In genomic region chr2:46982356-46983064, GRCh38 we compare ENCODE assay signal across 10 cellular contexts. TPM values are rescaled to one million over a fixed set of nuclear protein-coding genes. Genes with fewer than 3 reads are reported as not detected.
DNase-seq lines count a peak whose midpoint lies in the region; ATAC-seq and TF ChIP-seq lines count a peak whose summit lies in the region.
"Had no signal": no experiment of that assay in that cellular context is flagged by ENCODE, and none has a peak within 500 bp of the region (broad histone marks: within the 10 kb centered on the region; RNA-seq: fewer than 3 reads in every experiment).

No MANE protein-coding gene starts in this region.

- peak overlapping the region; percentile 84 for H3K4me2 ChIP-seq in MM.1S (ENCODE audit: low read depth, low read length)

- no peaks in the 10 kb centered on the region for H3K9me3 ChIP-seq in MM.1S (replicated peaks; ENCODE audit: insufficient read depth, low read length)

- no peak for TF ChIP-seq CTCF in MM.1S (IDR thresholded peaks at IDR 0.05; ENCODE audit: low read length)
- no peak for TF ChIP-seq CTCF in chondrocyte (IDR thresholded peaks at IDR 0.05)
- no peak for TF ChIP-seq CTCF in GM20000 (IDR thresholded peaks at IDR 0.05; ENCODE audit: extremely low read depth, missing control alignments)

- H3F3A ChIP-seq in MM.1S (ENCODE audit: insufficient read depth, low read length) = peaks cover 71% of the 10 kb centered on the region

- H3K4me1 Mint-ChIP-seq in activated CD4-positive, alpha-beta T cell treated with anti-CD3 and anti-CD28 coated beads for 36 hours = peaks cover 90% of the 10 kb centered on the region
- peaks cover 46% of the 10 kb centered on the region for H3K4me1 Mint-ChIP-seq in chondrocyte (ENCODE audit: low read depth)

- no peak overlapping the region for H2AFZ ChIP-seq in MM.1S (ENCODE audit: low read length)

- no peaks in the 10 kb centered on the region for H3K27me3 Mint-ChIP-seq in activated CD4-positive, alpha-beta T cell treated with anti-CD3 and anti-CD28 coated beads for 36 hours
- no peaks in the 10 kb centered on the region for H3K27me3 Mint-ChIP-seq in chondrocyte (ENCODE audit: low read depth)

- H3K27ac ChIP-seq in MM.1S (ENCODE audit: low read length) = peak overlapping the region; percentile 99

- H3K27me3 ChIP-seq in MM.1S (replicated peaks; ENCODE audit: insufficient read depth, low read length) = no peaks in the 10 kb centered on the region

- POLR2A ChIA-PET in activated CD4-positive, alpha-beta T cell treated with anti-CD3 and anti-CD28 coated beads for 36 hours (lab: Charles Lee) = interaction anchor here (0.7 to 1.1 kb wide), 2 partner anchors 39 to 433 kb away, joined by 5 to 7 read pairs; no protein-coding TSS in a partner anchor

- H3K36me3 ChIP-seq in MM.1S (replicated peaks; ENCODE audit: insufficient read depth, low read length) = peaks cover 3% of the 10 kb centered on the region; the same call in 1 of the 2 replicates

- CTCF ChIA-PET in activated CD4-positive, alpha-beta T cell treated with anti-CD3 and anti-CD28 coated beads for 36 hours (lab: Charles Lee) = interaction anchor here (0.6 to 5.2 kb wide), 7 partner anchors 39 to 353 kb away, joined by 3 to 17 read pairs (median 5); no protein-coding TSS in a partner anchor

- no peaks in the 10 kb centered on the region for H3K9me3 Mint-ChIP-seq in activated CD4-positive, alpha-beta T cell treated with anti-CD3 and anti-CD28 coated beads for 36 hours (ENCODE audit: low read depth)
- H3K9me3 Mint-ChIP-seq in chondrocyte (ENCODE audit: low read depth) = no peaks in the 10 kb centered on the region

- H3K36me3 Mint-ChIP-seq in activated CD4-positive, alpha-beta T cell treated with anti-CD3 and anti-CD28 coated beads for 36 hours (ENCODE audit: low read depth) = peaks cover 41% of the 10 kb centered on the region
- H3K36me3 Mint-ChIP-seq in chondrocyte (ENCODE audit: low read depth) = peaks cover 13% of the 10 kb centered on the region

- DNase-seq in activated CD4-positive, alpha-beta T cell treated with anti-CD3 and anti-CD28 coated beads for 36 hours = peak; percentile 70
- no peak for DNase-seq in activated CD4-positive, alpha-beta T cell treated with anti-CD3 and anti-CD28 coated beads for 4 hours
- DNase-seq in MM.1S = peak; percentile 80
- DNase-seq in chondrocyte (ENCODE audit: low spot score) = no peak
- DNase-seq in stimulated activated naive CD8-positive, alpha-beta T cell treated with anti-CD3 and anti-CD28 coated beads, Interleukin-15, Interleukin-2, amounts not matched to agents 100 U/mL and 50 U/mL, for 24 hours = no peak
- DNase-seq in GM20000 (ENCODE audit: low spot score) = no peak
- DNase-seq: cortex of kidney, NCI-H1417 treated with DMSO at 0.1 percent for 48 hours had no signal

- H3K4me1 ChIP-seq in MM.1S (ENCODE audit: low read length) = peaks cover 80% of the 10 kb centered on the region

- no peaks in the 10 kb centered on the region for H3K9me2 ChIP-seq in MM.1S (replicated peaks; ENCODE audit: insufficient read depth, low read length)

- ATAC-seq in activated CD4-positive, alpha-beta T cell treated with anti-CD3 and anti-CD28 coated beads for 36 hours = peak; percentile 54
- ATAC-seq in stimulated activated naive CD8-positive, alpha-beta T cell treated with anti-CD3 and anti-CD28 coated beads, Interleukin-15, Interleukin-2, amounts not matched to agents 100 U/mL and 50 U/mL, for 24 hours = peak; percentile 25
- ATAC-seq in GM18519 (IDR thresholded peaks at IDR 0.05; ENCODE audit: low FRiP score, unreplicated experiment) (no peak), GM18870 (IDR thresholded peaks at IDR 0.05; ENCODE audit: unreplicated experiment) (no peak)

- intact Hi-C loops in activated CD4-positive, alpha-beta T cell treated with anti-CD3 and anti-CD28 coated beads for 36 hours (cut with DNase I, micrococcal nuclease) = no loop called here

- peak overlapping the region; percentile 26; the same call in 1 of the 2 replicates for H3K4me3 ChIP-seq in MM.1S (ENCODE audit: low read length)

- peak overlapping the region; percentile 71 for H3K9ac ChIP-seq in MM.1S (ENCODE audit: low read length)

- H4K20me1 ChIP-seq in MM.1S (ENCODE audit: insufficient read depth, low read length) = no peaks in the 10 kb centered on the region

- H3K79me2 ChIP-seq in MM.1S (ENCODE audit: low read length) = peaks cover 75% of the 10 kb centered on the region

- H3K4me3 Mint-ChIP-seq in activated CD4-positive, alpha-beta T cell treated with anti-CD3 and anti-CD28 coated beads for 36 hours = no peak overlapping the region
- no peak overlapping the region for H3K4me3 Mint-ChIP-seq in chondrocyte (ENCODE audit: unreplicated experiment)

- peak overlapping the region; percentile 78 for H3K27ac Mint-ChIP-seq in activated CD4-positive, alpha-beta T cell treated with anti-CD3 and anti-CD28 coated beads for 36 hours
- peak overlapping the region; percentile 51 for H3K27ac Mint-ChIP-seq in chondrocyte (ENCODE audit: unreplicated experiment)

RNA-seq across cellular contexts. Expression of gene TTC7A, which starts 41.5 kb away (rescaled TPM):
- total RNA-seq in activated CD4-positive, alpha-beta T cell treated with anti-CD3 and anti-CD28 coated beads for 36 hours = 10 to 100 TPM; 46.5 to 50.1 TPM
- total RNA-seq in chondrocyte = 17.0 to 29.8 TPM (median 19.5 TPM) in 3 replicates

Comparison
In these comparisons a context has a peak if more than half of its experiments do, and no peak if none do; other contexts are left out.
1. DNase-seq: peak in activated CD4-positive, alpha-beta T cell treated with anti-CD3 and anti-CD28 coated beads for 36 hours (single experiment) and MM.1S (single experiment); none in activated CD4-positive, alpha-beta T cell treated with anti-CD3 and anti-CD28 coated beads for 4 hours (0 of 2), chondrocyte (single experiment), stimulated activated naive CD8-positive, alpha-beta T cell treated with anti-CD3 and anti-CD28 coated beads, Interleukin-15, Interleukin-2, amounts not matched to agents 100 U/mL and 50 U/mL, for 24 hours (single experiment) and GM20000 (single experiment).
2. ATAC-seq: peak in activated CD4-positive, alpha-beta T cell treated with anti-CD3 and anti-CD28 coated beads for 36 hours (single experiment) and stimulated activated naive CD8-positive, alpha-beta T cell treated with anti-CD3 and anti-CD28 coated beads, Interleukin-15, Interleukin-2, amounts not matched to agents 100 U/mL and 50 U/mL, for 24 hours (single experiment); none in GM18519 (single experiment) and GM18870 (single experiment).